19 cellular contexts compared by ENCODE assay signal in genomic region chr16:2986623-2987188, GRCh38. TPM values are rescaled to one million over a fixed set of nuclear protein-coding genes. Genes with fewer than 3 reads are reported as not detected.
"Had no signal": no experiment of that assay in that cellular context is flagged by ENCODE, and none has a peak within 500 bp of the region (broad histone marks: within the 10 kb centered on the region; RNA-seq: fewer than 3 reads in every experiment).

No MANE protein-coding gene starts in this region.

- H3K27me3 ChIP-seq: MG63 had no signal

- H3K9me3 ChIP-seq: MG63 had no signal

- ATAC-seq: activated T-helper 17 cell treated with anti-CD3 and anti-CD28 coated beads, Interleukin-2, amount 50 U/mL, for 72 hours; PC-3; T-helper 17 cell; WTC11 had no signal

- DNase-seq: activated CD4-positive, alpha-beta memory T cell treated with anti-CD3 and anti-CD28 coated beads for 36 hours; activated CD4-positive, alpha-beta T cell treated with anti-CD3 and anti-CD28 coated beads, Interleukin-2, amount 10 ng/mL, durations not matched to agents 24 days and 14 days; activated CD4-positive, CD25-positive, alpha-beta regulatory T cell treated with anti-CD3 and anti-CD28 coated beads, Interleukin-2, amount 50 U/mL, for 72 hours; activated gamma-delta T cell; activated naive CD4-positive, alpha-beta T cell treated with anti-CD3 and anti-CD28 coated beads for 36 hours; activated T-cell treated with anti-CD3 and anti-CD28 coated beads for 4 hours; activated T-cell treated with anti-CD3 and anti-CD28 coated beads, Interleukin-2, amount 50 U/mL, for 48 hours; MG63; NCI-H1105 treated with DMSO at 0.1 percent for 48 hours; NCI-H1436 treated with DMSO at 0.1 percent for 48 hours; NCI-H187; NCI-H510A treated with DMSO at 0.1 percent for 48 hours; PC-3; T-helper 17 cell; T-helper 9 cell had no signal

- H3K36me3 ChIP-seq: MG63 had no signal

- H3K4me3 ChIP-seq: MG63 had no signal

RNA-seq across cellular contexts. Expression of gene PKMYT1, which starts 6.5 kb away (rescaled TPM):
- total RNA-seq: T-helper 17 cell had no signal

RNA-seq across cellular contexts. Expression of gene KREMEN2, which starts 22.6 kb away (rescaled TPM):
- total RNA-seq: activated CD4-positive, alpha-beta memory T cell treated with anti-CD3 and anti-CD28 coated beads for 36 hours; activated naive CD4-positive, alpha-beta T cell treated with anti-CD3 and anti-CD28 coated beads for 36 hours; activated T-helper 17 cell treated with anti-CD3 and anti-CD28 coated beads, Interleukin-2, amount 50 U/mL, for 72 hours; cardiac septum; T-helper 17 cell had no signal

RNA-seq across cellular contexts. Expression of gene CLDN9, which starts 26.0 kb away (rescaled TPM):
- total RNA-seq: activated CD4-positive, alpha-beta memory T cell treated with anti-CD3 and anti-CD28 coated beads for 36 hours; activated CD4-positive, alpha-beta T cell treated with anti-CD3 and anti-CD28 coated beads, Interleukin-2, amount 10 ng/mL, durations not matched to agents 24 days and 14 days; activated CD8-positive, alpha-beta memory T cell treated with anti-CD3 and anti-CD28 coated beads for 36 hours; activated naive CD4-positive, alpha-beta T cell treated with anti-CD3 and anti-CD28 coated beads for 36 hours; T-helper 17 cell had no signal

RNA-seq across cellular contexts. Expression of gene CLDN6, which starts 31.3 kb away (rescaled TPM):
- total RNA-seq: activated CD4-positive, alpha-beta memory T cell treated with anti-CD3 and anti-CD28 coated beads for 36 hours; activated CD4-positive, alpha-beta T cell treated with anti-CD3 and anti-CD28 coated beads, Interleukin-2, amount 10 ng/mL, durations not matched to agents 24 days and 14 days; activated CD8-positive, alpha-beta memory T cell treated with anti-CD3 and anti-CD28 coated beads for 36 hours; activated naive CD4-positive, alpha-beta T cell treated with anti-CD3 and anti-CD28 coated beads for 36 hours; activated T-helper 17 cell treated with anti-CD3 and anti-CD28 coated beads, Interleukin-2, amount 50 U/mL, for 72 hours; PC-3; T-helper 17 cell had no signal
